17 cellular contexts compared by ENCODE assay signal in the genomic region with DNA sequence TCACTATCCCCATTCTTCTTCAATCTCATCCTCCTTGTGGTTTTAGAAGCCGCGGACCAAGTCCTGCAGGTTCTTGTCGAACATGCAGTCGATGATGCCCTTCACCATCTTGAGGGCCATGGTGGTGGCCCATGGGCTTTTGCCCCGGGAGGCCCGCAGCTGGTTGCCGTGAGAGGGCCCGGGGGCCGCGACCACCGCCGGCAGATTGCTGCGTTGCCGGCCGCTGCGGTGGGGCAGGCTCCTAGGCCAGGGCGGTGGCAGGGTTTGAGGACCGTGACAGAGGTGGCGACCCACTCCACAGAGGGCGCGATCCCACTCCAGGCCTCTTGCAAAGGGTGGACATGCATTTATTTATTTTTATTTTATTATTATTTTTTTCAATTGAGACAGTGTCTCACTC.
DNase-seq lines count a peak whose midpoint lies in the region; ATAC-seq, FAIRE-seq and TF ChIP-seq lines count a peak whose summit lies in the region.
"Had no signal": no experiment of that assay in that cellular context is flagged by ENCODE, and none has a peak within 500 bp of the region (broad histone marks: within the 10 kb centered on the region; RNA-seq: fewer than 3 reads in every experiment).

No MANE protein-coding gene starts in this region.

- no peaks in the 10 kb centered on the region for H4K20me1 ChIP-seq in mammary epithelial cell (ENCODE audit: insufficient read depth, low read length)
- no peaks in the 10 kb centered on the region for H4K20me1 ChIP-seq in HepG2 (ENCODE audit: insufficient read depth, low read length)

- H3K27ac ChIP-seq in breast epithelium (no peak overlapping the region), mammary epithelial cell (ENCODE audit: insufficient read depth, low read depth, low read length) (peak overlapping the region; percentile 19), HepG2 (ENCODE audit: extremely low read length, insufficient read depth, low read length) (no peak overlapping the region)
- H3K27ac ChIP-seq: SJSA1 had no signal

- FAIRE-seq in HepG2 (lab: Jason Lieb, UNC), result no peak
- FAIRE-seq: GM12891, H1 had no signal

- no peaks in the 10 kb centered on the region for H3K36me3 ChIP-seq in breast epithelium
- peaks cover 8% of the 10 kb centered on the region for H3K36me3 ChIP-seq in mammary epithelial cell (ENCODE audit: insufficient read depth, low read length)
- H3K36me3 ChIP-seq in HepG2 (replicated peaks in 1 of 2; ENCODE audit: control insufficient read depth in 1 of 2, insufficient read depth in 2 of 2, low read length in 2 of 2), result peaks cover 3 to 4% of the 10 kb centered on the region in 2 experiments

- H3K4me1 ChIP-seq in breast epithelium, result no peaks in the 10 kb centered on the region
- H3K4me1 ChIP-seq in mammary epithelial cell (ENCODE audit: insufficient read depth, low read length), result peaks cover 27% of the 10 kb centered on the region
- H3K4me1 ChIP-seq in HepG2 (ENCODE audit: insufficient read depth, low read length), result no peaks in the 10 kb centered on the region

- CTCF ChIA-PET in MCF 10A (lab: Yijun Ruan, JAX) (no interaction called here), mammary epithelial cell (lab: Charles Lee; ENCODE audit: low non-redundant PET) (no interaction called here), HepG2 (lab: Yijun Ruan, JAX; ENCODE audit: low intra/inter-chr PET ratio, low total read pairs) (no interaction called here)

- in situ Hi-C loops in mammary epithelial cell (cut with MboI; ENCODE audit: low sequenced_read_pairs in 2 of 2) (no loop called here), HepG2 (cut with HindIII; ENCODE audit: extremely low pct_ligation_motif_present, low pct_unique_long_range_greater_than_20kb) (no loop called here)

- no peak overlapping the region for H2AFZ ChIP-seq in mammary epithelial cell (ENCODE audit: low read depth, low read length)
- no peak overlapping the region for H2AFZ ChIP-seq in HepG2 (ENCODE audit: low read length)

- peak overlapping the region; percentile 48 for H3K4me3 Mint-ChIP-seq in MCF 10A (ENCODE audit: unreplicated experiment)
- H3K4me3 Mint-ChIP-seq: CD4-positive, alpha-beta T cell had no signal

- H3K27ac Mint-ChIP-seq in MCF 10A (ENCODE audit: low read depth, unreplicated experiment), result peak overlapping the region; percentile 87
- H3K27ac Mint-ChIP-seq: CD4-positive, alpha-beta T cell had no signal

- no peak for TF ChIP-seq POLR2A in breast epithelium (IDR thresholded peaks at IDR 0.05)
- no peak for TF ChIP-seq POLR2A in HepG2 (IDR thresholded peaks at IDR 0.05; ENCODE audit: insufficient read depth in 1 of 2, low read depth in 2 of 2, low read length in 2 of 2)

- no peak overlapping the region for H3K4me3 ChIP-seq in breast epithelium
- no peak overlapping the region for H3K4me3 ChIP-seq in mammary epithelial cell (replicated peaks in 1 of 3; ENCODE audit: insufficient read depth in 1 of 3, low read depth in 2 of 3, low read length in 3 of 3)
- H3K4me3 ChIP-seq in HepG2 (replicated peaks in 1 of 3; ENCODE audit: insufficient read depth in 1 of 3, low read depth in 2 of 3, low read length in 3 of 3), result no peak overlapping the region
- H3K4me3 ChIP-seq: SJSA1 had no signal

- BruUV-seq in MCF 10A (replicated peaks; lab: Mats Ljungman, UMichigan) (no TSS peak), mammary epithelial cell (replicated peaks; lab: Mats Ljungman, UMichigan) (no TSS peak), HepG2 (replicated peaks; lab: Mats Ljungman, UMichigan) (no TSS peak)

- ATAC-seq in HepG2 (no peak), GM19324 (IDR thresholded peaks at IDR 0.05; ENCODE audit: low FRiP score, unreplicated experiment) (no peak), left colon (no peak)

- H3K9me3 Mint-ChIP-seq in MCF 10A (ENCODE audit: unreplicated experiment), result no peaks in the 10 kb centered on the region
- H3K9me3 Mint-ChIP-seq: CD4-positive, alpha-beta T cell had no signal

- no peaks in the 10 kb centered on the region for H3K27me3 Mint-ChIP-seq in MCF 10A (ENCODE audit: insufficient read depth, unreplicated experiment)

- TF ChIP-seq CTCF in MCF 10A (IDR thresholded peaks at IDR 0.05; ENCODE audit: unreplicated experiment) (no peak), breast epithelium (IDR thresholded peaks at IDR 0.05) (no peak), mammary epithelial cell (conservative IDR thresholded peaks at IDR 0.05 in 1 of 2, IDR thresholded peaks at IDR 0.05 in 1 of 2; ENCODE audit: extremely low read depth in 1 of 2, insufficient read depth in 1 of 2, low read depth in 1 of 2, low read length in 2 of 2) (no peak), HepG2 (CRISPR knock-in tag; IDR thresholded peaks at IDR 0.05) (no peak)

- peaks cover 31% of the 10 kb centered on the region for H3K4me1 Mint-ChIP-seq in MCF 10A (ENCODE audit: insufficient read depth, unreplicated experiment)

- DNase-seq in MCF 10A (ENCODE audit: unreplicated experiment) (no peak), breast epithelium (ENCODE audit: low spot score in 2 of 2) (no peak), mammary epithelial cell (no peak), HepG2 (ENCODE audit: low spot score) (no peak), NOMO-1 treated with dmso at 0.1 percent for 144 hours (lab: John Stamatoyannopoulos, UW; ENCODE audit: unreplicated experiment) (no peak), left colon (no peak), UCSD-AML1 (lab: John Stamatoyannopoulos, UW; ENCODE audit: unreplicated experiment) (no peak)
- DNase-seq: CD4-positive, alpha-beta T cell; KBM-7; MV-4-11; NCI-H1694 treated with DMSO at 0.1 percent for 48 hours; NCI-H510A; NCI-H748 treated with DMSO at 0.1 percent for 48 hours had no signal

- peak overlapping the region; percentile 0 for H3K4me2 ChIP-seq in mammary epithelial cell (ENCODE audit: insufficient read depth, low read depth, low read length)
- no peak overlapping the region for H3K4me2 ChIP-seq in HepG2 (ENCODE audit: low read depth, low read length)

- H3K9me3 ChIP-seq in breast epithelium (no peaks in the 10 kb centered on the region), mammary epithelial cell (replicated peaks; ENCODE audit: insufficient read depth, low read length) (no peaks in the 10 kb centered on the region), HepG2 (ENCODE audit: low read length) (no peaks in the 10 kb centered on the region)
- H3K9me3 ChIP-seq: SJSA1 had no signal

- H3K27me3 ChIP-seq in breast epithelium, result no peaks in the 10 kb centered on the region
- H3K27me3 ChIP-seq in mammary epithelial cell (ENCODE audit: insufficient read depth, low read length), result no peaks in the 10 kb centered on the region
- H3K27me3 ChIP-seq in HepG2 (ENCODE audit: control insufficient read depth in 1 of 2, insufficient read depth in 2 of 2, low read length in 2 of 2), result no peaks in the 10 kb centered on the region
- H3K27me3 ChIP-seq: SJSA1 had no signal

- H3K9ac ChIP-seq in mammary epithelial cell (ENCODE audit: insufficient read depth, low read length), result no peak overlapping the region
- no peak overlapping the region for H3K9ac ChIP-seq in HepG2 (ENCODE audit: insufficient read depth, low read depth, low read length)

- POLR2A ChIA-PET in MCF 10A (lab: Yijun Ruan, JAX), result interaction anchor here (0.7 to 2.5 kb wide), 11 partner anchors 10 to 244 kb away, joined by 3 to 9 read pairs (median 4); a partner anchor contains a TSS
- POLR2A ChIA-PET in HepG2 (lab: Yijun Ruan, JAX), result no interaction called here

- intact Hi-C loops in MCF 10A (cut with micrococcal nuclease), result loop anchor here (1.0 to 2.0 kb wide), 2 partner anchors 54 to 157 kb away; no protein-coding TSS in a partner anchor
- intact Hi-C loops in breast epithelium (cut with DNase I; ENCODE audit: low total_unique reads), result no loop called here
- intact Hi-C loops in mammary epithelial cell (cut with micrococcal nuclease), result loop anchor here (2.0 kb wide), 1 partner anchor 50 kb away; no protein-coding TSS in a partner anchor
- intact Hi-C loops in HepG2 (cut with micrococcal nuclease; ENCODE audit: unreplicated experiment), result no loop called here
- intact Hi-C loops in left colon (cut with DNase I, micrococcal nuclease), result no loop called here

- H3K36me3 Mint-ChIP-seq in MCF 10A (ENCODE audit: insufficient read depth, unreplicated experiment), result peaks cover 35% of the 10 kb centered on the region

- dilution Hi-C loops in mammary epithelial cell (cut with HindIII; ENCODE audit: low sequenced_read_pairs), result loop anchor here (5.0 kb wide), 2 partner anchors 53 to 83 kb away; no protein-coding TSS in a partner anchor

- H3K79me2 ChIP-seq in mammary epithelial cell (ENCODE audit: insufficient read depth, low read length) (peaks cover 93% of the 10 kb centered on the region), HepG2 (ENCODE audit: insufficient read depth, low read length) (no peaks in the 10 kb centered on the region)

- no peak for TF ChIP-seq RAD21 in HepG2 (CRISPR knock-in tag; IDR thresholded peaks at IDR 0.05)

- TF ChIP-seq EP300 in HepG2 (IDR thresholded peaks at IDR 0.05; ENCODE audit: low read depth in 2 of 2, low read length in 2 of 2) (no peak), HepG2 (CRISPR knock-in tag; IDR thresholded peaks at IDR 0.05; ENCODE audit: borderline replicate concordance) (no peak)

- WGBS in mammary epithelial cell (ENCODE audit: low coverage, missing lambda C conversion rate), result 100% methylated on average over 5 of the region's 21 CpGs
- WGBS in HepG2 (ENCODE audit: low lambda C conversion rate), result 96% methylated on average over 16 of the region's 21 CpGs

TF ChIP-seq in HepG2, 621 proteins besides CTCF, POLR2A, EP300 and RAD21:
- no peak for TF ChIP-seq HDAC1 (CRISPR knock-in tag; IDR thresholded peaks at IDR 0.05)
- peak; percentile 40 for TF ChIP-seq AGO2 (optimal IDR thresholded peaks at IDR 0.05; ENCODE audit: low read depth, low read length)
- no peak for TF ChIP-seq SRF (IDR thresholded peaks at IDR 0.05; ENCODE audit: low read depth, low read length)
- TF ChIP-seq HNRNPL (IDR thresholded peaks at IDR 0.05; ENCODE audit: low read depth, low read length), result no peak
TF ChIP-seq in HepG2: peak in this region for 1.

Comparison
In these comparisons a context has a peak if more than half of its experiments do, and no peak if none do; other contexts are left out.
1. intact Hi-C loops: an anchor here in MCF 10A (1.0 to 2.0 kb wide) and mammary epithelial cell (2.0 kb wide); none called in breast epithelium, HepG2 and left colon.